18 cellular contexts compared by ENCODE assay signal in genomic region chr10:75776738-75777504, GRCh38.
DNase-seq lines count a peak whose midpoint lies in the region; ATAC-seq and TF ChIP-seq lines count a peak whose summit lies in the region.
"Had no signal": no experiment of that assay in that cellular context is flagged by ENCODE, and none has a peak within 500 bp of the region (broad histone marks: within the 10 kb centered on the region; RNA-seq: fewer than 3 reads in every experiment).

No MANE protein-coding gene starts in this region.

- peaks cover 0 to 11% (median 0%) of the 10 kb centered on the region in 3 experiments for H3K27me3 ChIP-seq in neuronal stem cell (ENCODE audit: control insufficient read depth in 3 of 3, insufficient read depth in 3 of 3, low read depth in 1 of 3, low read length in 3 of 3)

- no peaks in the 10 kb centered on the region for H3K79me1 ChIP-seq in neuronal stem cell (ENCODE audit: low read depth, low read length)

- no peak overlapping the region for H3K4me2 ChIP-seq in neuronal stem cell (ENCODE audit: insufficient read depth, low read length, poor library complexity, severe bottlenecking)

- peak overlapping the region; percentile 42 for H3K18ac ChIP-seq in neuronal stem cell (ENCODE audit: low read length)

- ATAC-seq in HG03457 (IDR thresholded peaks at IDR 0.05; ENCODE audit: unreplicated experiment), result no peak
- ATAC-seq: HCT116, right cardiac atrium had no signal

- TF ChIP-seq CTCF in GM10266 (IDR thresholded peaks at IDR 0.05; ENCODE audit: control insufficient read depth, insufficient read depth, low read depth, missing control alignments), result no peak

- H2BK5ac ChIP-seq in neuronal stem cell (ENCODE audit: low read length), result no peak overlapping the region

- H3K4ac ChIP-seq in neuronal stem cell (ENCODE audit: low read length), result no peak overlapping the region

- no peak overlapping the region for H3K23ac ChIP-seq in neuronal stem cell (ENCODE audit: low read depth, low read length, poor library complexity)

- H2BK12ac ChIP-seq in neuronal stem cell (ENCODE audit: low read length), result no peak overlapping the region

- H3K36me3 ChIP-seq in neuronal stem cell (replicated peaks in 1 of 2; ENCODE audit: control insufficient read depth in 2 of 2, insufficient read depth in 2 of 2, low read length in 2 of 2), result no peaks in the 10 kb centered on the region

- H3K9ac ChIP-seq in neuronal stem cell (ENCODE audit: low read depth, low read length, poor library complexity), result no peak overlapping the region

- no peak overlapping the region for H3K4me3 ChIP-seq in neuronal stem cell (ENCODE audit: low read length in 2 of 2)
- H3K4me3 ChIP-seq: SK-N-MC had no signal

- no peak overlapping the region for H3K14ac ChIP-seq in neuronal stem cell (ENCODE audit: low read length)

- no peak overlapping the region for H3K27ac ChIP-seq in neuronal stem cell (replicated peaks; ENCODE audit: low read length)
- H3K27ac ChIP-seq: SK-N-MC had no signal

- no CpG with 5 or more reads among the region's 9 CpGs for WGBS in neuronal stem cell (ENCODE audit: extremely low coverage in 2 of 2, insufficient read length in 2 of 2, insufficient replicate concordance in 1 of 2), 2 donors

- peaks cover 0 to 3% of the 10 kb centered on the region in 2 donors for H3K4me1 ChIP-seq in neuronal stem cell (ENCODE audit: control insufficient read depth in 2 of 2, insufficient read depth in 1 of 2, low read depth in 1 of 2, low read length in 2 of 2)

- H4K91ac ChIP-seq in neuronal stem cell (ENCODE audit: low read depth, low read length, poor library complexity), result no peak overlapping the region

- H2AFZ ChIP-seq in neuronal stem cell (ENCODE audit: low read length), result no peak overlapping the region

- no peak overlapping the region for H2AK5ac ChIP-seq in neuronal stem cell (ENCODE audit: low read depth, low read length)

- no peaks in the 10 kb centered on the region for H3K9me3 ChIP-seq in neuronal stem cell (replicated peaks in 1 of 2; ENCODE audit: control insufficient read depth in 2 of 2, insufficient read depth in 1 of 2, low read depth in 1 of 2, low read length in 2 of 2)

- H2BK120ac ChIP-seq in neuronal stem cell (ENCODE audit: low read depth, low read length), result no peak overlapping the region

- peak overlapping the region; percentile 25 for H2BK15ac ChIP-seq in neuronal stem cell (ENCODE audit: low read length)

- DNase-seq in NCI-H1105 treated with DMSO at 0.1 percent for 48 hours (lab: John Stamatoyannopoulos, UW), result peak; percentile 7
- DNase-seq in NCI-H1105 (lab: John Stamatoyannopoulos, UW), result no peak
- DNase-seq in NCI-H2029 treated with DMSO at 0.1 percent for 48 hours (lab: John Stamatoyannopoulos, UW), result peak; percentile 42
- DNase-seq in SHP77 (lab: John Stamatoyannopoulos, UW), result peak; percentile 80 to 86
- DNase-seq in neuronal stem cell (ENCODE audit: low spot score), result no peak
- no peak for DNase-seq in GM10266 (ENCODE audit: extremely low spot score)
- no peak for DNase-seq in islet precursor cell
- DNase-seq: 8988T; activated CD4-positive, alpha-beta T cell treated with anti-CD3 and anti-CD28 coated beads for 1 hour; effector CD8-positive, alpha-beta T cell; mammary epithelial cell; NCI-H2171 treated with DMSO at 0.1 percent for 48 hours; NK-92 treated with Interleukin-12 subunit alpha and Interleukin-12 subunit beta, amount 100 ng/mL, for 24 hours; right cardiac atrium; T-helper 9 cell had no signal

- H4K8ac ChIP-seq in neuronal stem cell (ENCODE audit: low read depth, low read length), result no peak overlapping the region

Comparison
In these comparisons a context has a peak if more than half of its experiments do, and no peak if none do; other contexts are left out.
1. DNase-seq: peak in NCI-H1105 treated with DMSO at 0.1 percent for 48 hours (single experiment), NCI-H2029 treated with DMSO at 0.1 percent for 48 hours (single experiment) and SHP77 (2 of 2); none in NCI-H1105 (single experiment), neuronal stem cell (single experiment), GM10266 (single experiment) and islet precursor cell (single experiment).